In the genomic region with DNA sequence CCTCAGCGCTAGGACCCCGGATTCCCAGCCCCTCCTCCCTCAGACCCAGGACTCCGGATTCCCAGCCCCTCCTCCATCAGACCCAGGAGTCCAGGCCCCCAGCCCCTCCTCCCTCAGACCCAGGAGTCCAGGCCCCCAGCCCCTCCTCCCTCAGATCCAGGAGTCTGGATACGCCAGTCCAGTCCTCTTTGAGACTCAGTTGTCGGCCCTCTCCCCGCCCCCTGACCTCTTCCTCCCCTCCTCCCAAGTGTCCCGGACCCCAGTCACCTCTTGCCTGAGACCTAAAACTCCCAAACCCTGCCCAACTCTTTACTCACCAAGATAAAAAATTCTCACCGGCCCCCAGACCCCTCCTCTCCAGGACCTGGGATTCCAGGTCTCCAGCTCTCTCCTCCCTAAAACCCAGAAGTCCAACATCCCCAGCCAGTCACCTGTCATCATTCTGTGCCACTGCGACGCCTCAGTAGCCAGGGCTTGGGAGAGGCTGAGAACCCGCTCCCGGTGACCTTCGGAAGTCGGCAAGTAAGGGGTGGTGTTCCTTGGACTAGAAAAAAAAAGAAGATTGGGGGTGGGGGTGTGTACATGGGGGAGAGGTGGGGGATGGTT, we compare ENCODE assay signal across 8 cellular contexts. TPM values are rescaled to one million over a fixed set of nuclear protein-coding genes. Genes with fewer than 3 reads are reported as not detected.
DNase-seq lines count a peak whose midpoint lies in the region; ATAC-seq and TF ChIP-seq lines count a peak whose summit lies in the region.
"Had no signal": no experiment of that assay in that cellular context is flagged by ENCODE, and none has a peak within 500 bp of the region (broad histone marks: within the 10 kb centered on the region; RNA-seq: fewer than 3 reads in every experiment).

No MANE protein-coding gene starts in this region.

- peak overlapping the region in 3 of 4 donors; percentile 16 to 69 (median 38) for H3K27ac ChIP-seq in Peyer's patch

- H3K27me3 ChIP-seq in Peyer's patch (no peaks in the 10 kb centered on the region), skeletal muscle satellite cell (ENCODE audit: control insufficient read depth, insufficient read depth, low read length) (no peaks in the 10 kb centered on the region)

- H3K4me1 ChIP-seq in Peyer's patch: peaks cover 0 to 17% (median 10%) of the 10 kb centered on the region in 4 donors
- H3K4me1 ChIP-seq in skeletal muscle satellite cell (ENCODE audit: control insufficient read depth, insufficient read depth, low read length): peaks cover 13% of the 10 kb centered on the region

- peak overlapping the region; percentile 57 for H3K4me2 ChIP-seq in skeletal muscle satellite cell (ENCODE audit: low read length)

- no peak for TF ChIP-seq POLR2A in Peyer's patch (IDR thresholded peaks at IDR 0.05)

- H3K36me3 ChIP-seq in Peyer's patch (no peaks in the 10 kb centered on the region), skeletal muscle satellite cell (ENCODE audit: insufficient read depth, low read length) (no peaks in the 10 kb centered on the region)

- H3K9ac ChIP-seq in skeletal muscle satellite cell (ENCODE audit: low read depth, low read length): no peak overlapping the region

- ATAC-seq in GM21723 (IDR thresholded peaks at IDR 0.05; ENCODE audit: unreplicated experiment): peak; percentile 10
- no peak for ATAC-seq in GM21390 (IDR thresholded peaks at IDR 0.05; ENCODE audit: unreplicated experiment)

- TF ChIP-seq CTCF in Peyer's patch (IDR thresholded peaks at IDR 0.05) (no peak), fibroblast of mammary gland (conservative IDR thresholded peaks at IDR 0.05; ENCODE audit: control insufficient read depth, insufficient read depth, low read depth, low read length) (no peak)

- DNase-seq in Peyer's patch: no peak
- DNase-seq in fibroblast of mammary gland (ENCODE audit: low read depth): no peak
- DNase-seq in MV-4-11 (lab: John Stamatoyannopoulos, UW): no peak
- no peak for DNase-seq in NCI-H2107 (lab: John Stamatoyannopoulos, UW)
- DNase-seq: kidney glomerular epithelial cell had no signal

- H3K4me3 ChIP-seq in Peyer's patch (peak overlapping the region in 1 of 4 donors; percentile 50), fibroblast of mammary gland (ENCODE audit: control insufficient read depth, low read depth, low read length) (peak overlapping the region; percentile 24), skeletal muscle satellite cell (ENCODE audit: low read length) (peak overlapping the region; percentile 58)

- H3K9me3 ChIP-seq in Peyer's patch (no peaks in the 10 kb centered on the region), skeletal muscle satellite cell (replicated peaks; ENCODE audit: low read length) (no peaks in the 10 kb centered on the region)

RNA-seq across cellular contexts. Expression of a gene that starts 1.4 kb away (rescaled TPM):
- 1 to 10 TPM in 3 of 4 donors, not detected in 1; 2.0 to 8.8 (median 2.8) TPM for total RNA-seq in Peyer's patch
- total RNA-seq in skeletal muscle satellite cell (2012; rRNA removed): 1.1 and 1.5 TPM in 2 replicates

RNA-seq across cellular contexts. Expression of a gene that starts 26.9 kb away (rescaled TPM):
- 10 to 100 TPM; 22.4 to 53.6 (median 30.2) TPM for total RNA-seq in Peyer's patch
- total RNA-seq in skeletal muscle satellite cell (2012; rRNA removed): 41.3 and 48.7 TPM in 2 replicates

RNA-seq across cellular contexts. Expression of a gene that starts 30.7 kb away (rescaled TPM):
- total RNA-seq in Peyer's patch: 10 to 100 TPM in 1 of 4 donors, 1 to 10 TPM in 3; 2.8 to 38.8 (median 5.9) TPM
- 12.9 and 16.0 TPM in 2 replicates for total RNA-seq in skeletal muscle satellite cell (2012; rRNA removed)

RNA-seq across cellular contexts. Expression of a gene that starts 34.5 kb away (rescaled TPM):
- 100 to 1,000 TPM in 2 of 4 donors, 10 to 100 TPM in 2; 39.2 to 198 (median 80.3) TPM for total RNA-seq in Peyer's patch
- total RNA-seq in skeletal muscle satellite cell (2012; rRNA removed): 45.7 and 55.3 TPM in 2 replicates
